ENCODE assay signal across 29 cellular contexts in the genomic region with DNA sequence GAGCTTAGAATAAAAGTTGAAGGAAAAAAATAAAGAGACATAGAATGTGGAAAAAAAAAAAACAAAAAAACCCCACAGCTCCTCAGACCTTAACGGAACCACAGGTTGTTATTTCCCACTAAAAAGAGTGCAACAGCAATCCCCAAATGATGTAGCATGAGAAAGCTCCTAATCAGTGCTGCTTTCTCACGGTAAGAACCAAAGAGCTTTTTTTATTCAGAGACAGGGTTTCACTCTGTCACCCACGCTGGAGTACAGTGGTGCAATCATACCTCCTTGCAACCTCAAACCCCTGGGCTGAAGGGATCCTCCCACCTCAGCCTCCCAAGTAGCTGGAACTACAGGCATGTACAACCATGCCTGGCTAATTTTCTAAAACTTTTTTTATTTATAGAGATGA. TPM values are rescaled to one million over a fixed set of nuclear protein-coding genes. Genes with fewer than 3 reads are reported as not detected.
DNase-seq lines count a peak whose midpoint lies in the region; ATAC-seq and TF ChIP-seq lines count a peak whose summit lies in the region.
"Had no signal": no experiment of that assay in that cellular context is flagged by ENCODE, and none has a peak within 500 bp of the region (broad histone marks: within the 10 kb centered on the region; RNA-seq: fewer than 3 reads in every experiment).

No MANE protein-coding gene starts in this region.

- H3K36me3 ChIP-seq in tibial nerve = peaks cover 0 to 57% (median 0%) of the 10 kb centered on the region in 3 donors
- H3K36me3 ChIP-seq: prostate gland, uterus had no signal

- no peak overlapping the region for H3K27ac ChIP-seq in tibial nerve
- H3K27ac ChIP-seq: adrenal gland, left lung, Peyer's patch, prostate gland, testis, uterus had no signal

- H3K4me3 Mint-ChIP-seq in activated CD4-positive, alpha-beta T cell treated with anti-CD3 and anti-CD28 coated beads for 36 hours = no peak overlapping the region
- H3K4me3 Mint-ChIP-seq in stimulated activated naive CD8-positive, alpha-beta T cell treated with anti-CD3 and anti-CD28 coated beads, Interleukin-15, amount 100 ng/mL, for 72 hours = peak overlapping the region in 1 of 2 donors; percentile 8
- H3K4me3 Mint-ChIP-seq in activated naive CD8-positive, alpha-beta T cell treated with anti-CD3 and anti-CD28 coated beads, Interleukin-2, amount 10 ng/mL, durations not matched to agents 7 days and 5 days = no peak overlapping the region
- H3K4me3 Mint-ChIP-seq in activated T-helper 2 cell treated with anti-CD3 and anti-CD28 coated beads, Interferon-gamma antibody, Interleukin-2, Interleukin-4, amounts not matched to agents 10 μg/mL and 5 μg/mL and 100 μg/mL, durations not matched to agents 14 hours and 24 hours and 36 hours (ENCODE audit: low read depth) = no peak overlapping the region
- H3K4me3 Mint-ChIP-seq: stimulated activated naive B cell treated with anti-CD40 and anti-IgM and Interleukin-4, amounts not matched to agents 10 μg/mL and 1 μg/mL and 100 μg/mL, for 72 hours had no signal

- no peak for TF ChIP-seq POLR2A in tibial nerve (IDR thresholded peaks at IDR 0.05)

- no peaks in the 10 kb centered on the region for H3K4me1 ChIP-seq in tibial nerve
- H3K4me1 ChIP-seq: left lung, Peyer's patch, prostate gland, testis, uterus had no signal

- CTCF ChIA-PET in activated CD4-positive, alpha-beta T cell treated with anti-CD3 and anti-CD28 coated beads for 36 hours (lab: Charles Lee) = interaction anchor here (0.6 to 1.3 kb wide), 7 partner anchors 9 to 1175 kb away, joined by 3 to 6 read pairs (median 3); partner anchors contain the start of gene NDUFA12

- no peaks in the 10 kb centered on the region for H3K9me3 Mint-ChIP-seq in activated CD4-positive, alpha-beta T cell treated with anti-CD3 and anti-CD28 coated beads for 36 hours (ENCODE audit: low read depth)
- no peaks in the 10 kb centered on the region for H3K9me3 Mint-ChIP-seq in stimulated activated naive CD8-positive, alpha-beta T cell treated with anti-CD3 and anti-CD28 coated beads, Interleukin-15, amount 100 ng/mL, for 72 hours
- no peaks in the 10 kb centered on the region for H3K9me3 Mint-ChIP-seq in activated naive CD8-positive, alpha-beta T cell treated with anti-CD3 and anti-CD28 coated beads, Interleukin-2, amount 10 ng/mL, durations not matched to agents 7 days and 5 days
- no peaks in the 10 kb centered on the region for H3K9me3 Mint-ChIP-seq in activated T-helper 2 cell treated with anti-CD3 and anti-CD28 coated beads, Interferon-gamma antibody, Interleukin-2, Interleukin-4, amounts not matched to agents 10 μg/mL and 5 μg/mL and 100 μg/mL, durations not matched to agents 14 hours and 24 hours and 36 hours
- H3K9me3 Mint-ChIP-seq: stimulated activated naive B cell treated with anti-CD40 and anti-IgM and Interleukin-4, amounts not matched to agents 10 μg/mL and 1 μg/mL and 100 μg/mL, for 72 hours had no signal

- H3K4me1 Mint-ChIP-seq in activated CD4-positive, alpha-beta T cell treated with anti-CD3 and anti-CD28 coated beads for 36 hours = peaks cover 55% of the 10 kb centered on the region
- peaks cover 38% of the 10 kb centered on the region for H3K4me1 Mint-ChIP-seq in stimulated activated naive CD8-positive, alpha-beta T cell treated with anti-CD3 and anti-CD28 coated beads, Interleukin-15, amount 100 ng/mL, for 72 hours
- H3K4me1 Mint-ChIP-seq in activated naive CD8-positive, alpha-beta T cell treated with anti-CD3 and anti-CD28 coated beads, Interleukin-2, amount 10 ng/mL, durations not matched to agents 7 days and 5 days = peaks cover 36% of the 10 kb centered on the region
- peaks cover 28% of the 10 kb centered on the region for H3K4me1 Mint-ChIP-seq in activated T-helper 2 cell treated with anti-CD3 and anti-CD28 coated beads, Interferon-gamma antibody, Interleukin-2, Interleukin-4, amounts not matched to agents 10 μg/mL and 5 μg/mL and 100 μg/mL, durations not matched to agents 14 hours and 24 hours and 36 hours (ENCODE audit: low read depth)

- WGBS in tibial nerve, 2 donors = 92 to 100% methylated on average over 3 of the region's 3 CpGs

- no peaks in the 10 kb centered on the region for H3K9me3 ChIP-seq in tibial nerve
- H3K9me3 ChIP-seq: adrenal gland, left lung, Peyer's patch, prostate gland, testis, uterus had no signal

- H3K27ac Mint-ChIP-seq in activated CD4-positive, alpha-beta T cell treated with anti-CD3 and anti-CD28 coated beads for 36 hours = peak overlapping the region; percentile 34
- H3K27ac Mint-ChIP-seq in stimulated activated naive CD8-positive, alpha-beta T cell treated with anti-CD3 and anti-CD28 coated beads, Interleukin-15, amount 100 ng/mL, for 72 hours = peak overlapping the region in 1 of 2 donors; percentile 91
- H3K27ac Mint-ChIP-seq in activated naive CD8-positive, alpha-beta T cell treated with anti-CD3 and anti-CD28 coated beads, Interleukin-2, amount 10 ng/mL, durations not matched to agents 7 days and 5 days = no peak overlapping the region
- H3K27ac Mint-ChIP-seq in activated T-helper 2 cell treated with anti-CD3 and anti-CD28 coated beads, Interferon-gamma antibody, Interleukin-2, Interleukin-4, amounts not matched to agents 10 μg/mL and 5 μg/mL and 100 μg/mL, durations not matched to agents 14 hours and 24 hours and 36 hours = no peak overlapping the region
- H3K27ac Mint-ChIP-seq: stimulated activated naive B cell treated with anti-CD40 and anti-IgM and Interleukin-4, amounts not matched to agents 10 μg/mL and 1 μg/mL and 100 μg/mL, for 72 hours had no signal

- no peak overlapping the region for H3K4me3 ChIP-seq in tibial nerve
- H3K4me3 ChIP-seq: adrenal gland, left lung, Peyer's patch, prostate gland, testis, uterus had no signal

- H3K36me3 Mint-ChIP-seq in activated CD4-positive, alpha-beta T cell treated with anti-CD3 and anti-CD28 coated beads for 36 hours (ENCODE audit: low read depth) = peaks cover 36% of the 10 kb centered on the region
- H3K36me3 Mint-ChIP-seq in activated naive CD8-positive, alpha-beta T cell treated with anti-CD3 and anti-CD28 coated beads, Interleukin-2, amount 10 ng/mL, durations not matched to agents 7 days and 5 days = peaks cover 27% of the 10 kb centered on the region
- peaks cover 46% of the 10 kb centered on the region for H3K36me3 Mint-ChIP-seq in activated T-helper 2 cell treated with anti-CD3 and anti-CD28 coated beads, Interferon-gamma antibody, Interleukin-2, Interleukin-4, amounts not matched to agents 10 μg/mL and 5 μg/mL and 100 μg/mL, durations not matched to agents 14 hours and 24 hours and 36 hours (ENCODE audit: low read depth)

- ATAC-seq in activated CD4-positive, alpha-beta T cell treated with anti-CD3 and anti-CD28 coated beads for 36 hours = peak; percentile 64
- peak; percentile 56 for ATAC-seq in stimulated activated naive CD8-positive, alpha-beta T cell treated with anti-CD3 and anti-CD28 coated beads, Interleukin-15, amount 100 ng/mL, for 72 hours
- no peak for ATAC-seq in stimulated activated naive CD8-positive, alpha-beta T cell treated with anti-CD3 and anti-CD28 coated beads, Interleukin-15, Interleukin-2, amounts not matched to agents 100 U/mL and 50 U/mL, for 24 hours
- peak; percentile 28 for ATAC-seq in activated naive CD8-positive, alpha-beta T cell treated with anti-CD3 and anti-CD28 coated beads, Interleukin-2, amount 10 ng/mL, durations not matched to agents 7 days and 5 days (ENCODE audit: low read depth)
- no peak for ATAC-seq in GM21515 (IDR thresholded peaks at IDR 0.05; ENCODE audit: unreplicated experiment)
- ATAC-seq: left lung; sciatic nerve; stimulated activated naive B cell treated with anti-CD40 and anti-IgM and Interleukin-4, amounts not matched to agents 10 μg/mL and 1 μg/mL and 100 μg/mL, for 72 hours had no signal

- TF ChIP-seq CTCF in tibial nerve (IDR thresholded peaks at IDR 0.05) = no peak

- TF ChIP-seq EP300 in tibial nerve (IDR thresholded peaks at IDR 0.05) = no peak

- no peaks in the 10 kb centered on the region for H3K27me3 Mint-ChIP-seq in activated CD4-positive, alpha-beta T cell treated with anti-CD3 and anti-CD28 coated beads for 36 hours
- H3K27me3 Mint-ChIP-seq in stimulated activated naive CD8-positive, alpha-beta T cell treated with anti-CD3 and anti-CD28 coated beads, Interleukin-15, amount 100 ng/mL, for 72 hours = no peaks in the 10 kb centered on the region
- H3K27me3 Mint-ChIP-seq in activated naive CD8-positive, alpha-beta T cell treated with anti-CD3 and anti-CD28 coated beads, Interleukin-2, amount 10 ng/mL, durations not matched to agents 7 days and 5 days = no peaks in the 10 kb centered on the region
- H3K27me3 Mint-ChIP-seq in activated T-helper 2 cell treated with anti-CD3 and anti-CD28 coated beads, Interferon-gamma antibody, Interleukin-2, Interleukin-4, amounts not matched to agents 10 μg/mL and 5 μg/mL and 100 μg/mL, durations not matched to agents 14 hours and 24 hours and 36 hours (ENCODE audit: low read depth) = no peaks in the 10 kb centered on the region
- H3K27me3 Mint-ChIP-seq: stimulated activated naive B cell treated with anti-CD40 and anti-IgM and Interleukin-4, amounts not matched to agents 10 μg/mL and 1 μg/mL and 100 μg/mL, for 72 hours had no signal

- POLR2A ChIA-PET in activated CD4-positive, alpha-beta T cell treated with anti-CD3 and anti-CD28 coated beads for 36 hours (lab: Charles Lee) = interaction anchor here (0.7 to 1.3 kb wide), 3 partner anchors 9 to 756 kb away, joined by 4 read pairs; no protein-coding TSS in a partner anchor
- POLR2A ChIA-PET in activated naive CD8-positive, alpha-beta T cell treated with anti-CD3 and anti-CD28 coated beads, Interleukin-2, amount 10 ng/mL, durations not matched to agents 7 days and 5 days (lab: Charles Lee) = interaction anchor here (1.0 to 3.2 kb wide), 2 partner anchors 13 to 83 kb away, joined by 3 to 18 read pairs; partner anchors contain the start of gene NDUFA12

- intact Hi-C loops in activated CD4-positive, alpha-beta T cell treated with anti-CD3 and anti-CD28 coated beads for 36 hours (cut with DNase I, micrococcal nuclease) = loop anchor here in 1 of 2 experiments (1.0 kb wide), 1 partner anchor 12 kb away; no protein-coding TSS in a partner anchor
- intact Hi-C loops in activated T-helper 2 cell treated with anti-CD3 and anti-CD28 coated beads, Interferon-gamma antibody, Interleukin-2, Interleukin-4, amounts not matched to agents 10 μg/mL and 5 μg/mL and 100 μg/mL, durations not matched to agents 14 hours and 24 hours and 36 hours (cut with micrococcal nuclease) = no loop called here

- H3K27me3 ChIP-seq in tibial nerve = no peaks in the 10 kb centered on the region
- H3K27me3 ChIP-seq: adrenal gland, left lung, Peyer's patch, testis, uterus had no signal

- peak; percentile 35 for DNase-seq in activated CD4-positive, alpha-beta T cell treated with anti-CD3 and anti-CD28 coated beads for 36 hours
- DNase-seq in activated CD4-positive, alpha-beta T cell treated with anti-CD3 and anti-CD28 coated beads for 4 hours = no peak
- DNase-seq in stimulated activated naive CD8-positive, alpha-beta T cell treated with anti-CD3 and anti-CD28 coated beads, Interleukin-15, amount 100 ng/mL, for 72 hours = no peak
- no peak for DNase-seq in stimulated activated naive CD8-positive, alpha-beta T cell treated with anti-CD3 and anti-CD28 coated beads, Interleukin-15, Interleukin-2, amounts not matched to agents 100 U/mL and 50 U/mL, for 24 hours
- no peak for DNase-seq in activated naive CD8-positive, alpha-beta T cell treated with anti-CD3 and anti-CD28 coated beads, Interleukin-2, amount 10 ng/mL, durations not matched to agents 7 days and 5 days
- DNase-seq in tibial nerve (ENCODE audit: low spot score in 2 of 2) = no peak
- no peak for DNase-seq in activated T-helper 2 cell treated with anti-CD3 and anti-CD28 coated beads, Interferon-gamma antibody, Interleukin-2, Interleukin-4, amounts not matched to agents 10 μg/mL and 5 μg/mL and 100 μg/mL, durations not matched to agents 14 hours and 24 hours and 36 hours (ENCODE audit: low spot score)
- DNase-seq: 8988T; adrenal gland; DMS 273 treated with DMSO at 0.1 percent for 48 hours; H7; KG1; left lung; mesendoderm; MM.1S; NCI-H1417 treated with DMSO at 0.1 percent for 48 hours; NCI-H2107; NCI-H748 treated with DMSO at 0.1 percent for 48 hours; Peyer's patch; SHP77 treated with DMSO at 0.1 percent for 48 hours; stimulated activated CD4-positive, alpha-beta T cell treated with anti-CD3 and anti-CD28 coated beads, Interleukin-12 subunit alpha, Interleukin-12 subunit beta, amount 100 ng/mL, for 4 hours; stimulated activated CD4-positive, alpha-beta T cell treated with anti-CD3 and anti-CD28 coated beads, Interleukin-4, amount 100 ng/mL, for 4 hours; stimulated activated naive B cell treated with anti-CD40 and anti-IgM and Interleukin-4, amounts not matched to agents 10 μg/mL and 1 μg/mL and 100 μg/mL, for 72 hours; T1000; testis; uterus had no signal

RNA-seq across cellular contexts. Expression of gene NDUFA12, which starts 13.3 kb away (rescaled TPM):
- 100 to 1,000 TPM; 135 to 194 TPM for total RNA-seq in activated CD4-positive, alpha-beta T cell treated with anti-CD3 and anti-CD28 coated beads for 36 hours
- 100 to 1,000 TPM; 105 to 114 TPM for total RNA-seq in activated naive CD8-positive, alpha-beta T cell treated with anti-CD3 and anti-CD28 coated beads, Interleukin-2, amount 10 ng/mL, durations not matched to agents 7 days and 5 days
- total RNA-seq in tibial nerve = 10 to 100 TPM; 59.6 to 82.3 (median 68.8) TPM
- 117 and 118 TPM in 2 replicates for total RNA-seq in activated T-helper 2 cell treated with anti-CD3 and anti-CD28 coated beads, Interferon-gamma antibody, Interleukin-2, Interleukin-4, amounts not matched to agents 10 μg/mL and 5 μg/mL and 100 μg/mL, durations not matched to agents 14 hours and 24 hours and 36 hours

Comparison
In these comparisons a context has a peak if more than half of its experiments do, and no peak if none do; other contexts are left out.
1. ATAC-seq: peak in activated CD4-positive, alpha-beta T cell treated with anti-CD3 and anti-CD28 coated beads for 36 hours (single experiment), stimulated activated naive CD8-positive, alpha-beta T cell treated with anti-CD3 and anti-CD28 coated beads, Interleukin-15, amount 100 ng/mL, for 72 hours (single experiment) and activated naive CD8-positive, alpha-beta T cell treated with anti-CD3 and anti-CD28 coated beads, Interleukin-2, amount 10 ng/mL, durations not matched to agents 7 days and 5 days (single experiment); none in stimulated activated naive CD8-positive, alpha-beta T cell treated with anti-CD3 and anti-CD28 coated beads, Interleukin-15, Interleukin-2, amounts not matched to agents 100 U/mL and 50 U/mL, for 24 hours (single experiment) and GM21515 (single experiment).